ENCODE assay signal across 8 cellular contexts in genomic region chr5:81971694-81972495, GRCh38. TPM values are rescaled to one million over a fixed set of nuclear protein-coding genes. Genes with fewer than 3 reads are reported as not detected.
DNase-seq lines count a peak whose midpoint lies in the region; ATAC-seq, FAIRE-seq and TF ChIP-seq lines count a peak whose summit lies in the region.

TSS of gene ATG10 (plus strand) at chr5:81972023. CDS start at chr5:81987571, 15,548 bp downstream.

- peaks cover 12% of the 10 kb centered on the region for H3K4me1 ChIP-seq in ACC112 (ENCODE audit: control insufficient read depth, insufficient read depth, low read length, unreplicated experiment)
- H3K4me1 ChIP-seq in breast epithelium, result no peaks in the 10 kb centered on the region
- no peaks in the 10 kb centered on the region for H3K4me1 ChIP-seq in small intestine (ENCODE audit: control insufficient read depth in 2 of 2, insufficient read depth in 1 of 2, low read depth in 1 of 2, low read length in 1 of 2)

- no peaks in the 10 kb centered on the region for H3K27me3 ChIP-seq in ACC112 (ENCODE audit: insufficient read depth, low read length)
- no peaks in the 10 kb centered on the region for H3K27me3 ChIP-seq in breast epithelium
- H3K27me3 ChIP-seq in small intestine (ENCODE audit: control insufficient read depth in 2 of 2, insufficient read depth in 2 of 2, low read length in 2 of 2), result no peaks in the 10 kb centered on the region

- FAIRE-seq in small intestine (lab: Jason Lieb, UNC), result no peak

- peak; percentile 80 for DNase-seq in NCI-H2171 treated with DMSO at 0.1 percent for 48 hours (lab: John Stamatoyannopoulos, UW)
- DNase-seq in breast epithelium (ENCODE audit: low spot score in 2 of 2), result peak; percentile 87
- DNase-seq in iPS-NIHi11 (ENCODE audit: low spot score), result peak; percentile 98
- DNase-seq in small intestine, result peak; percentile 89

- peak; percentile 95 for TF ChIP-seq POLR2A in breast epithelium (IDR thresholded peaks at IDR 0.05)

- H3K9me3 ChIP-seq in breast epithelium (no peaks in the 10 kb centered on the region), small intestine (ENCODE audit: control insufficient read depth, low read depth) (no peaks in the 10 kb centered on the region)

- TF ChIP-seq CTCF in VCaP (conservative IDR thresholded peaks at IDR 0.05) (no peak), breast epithelium (IDR thresholded peaks at IDR 0.05) (no peak)

- ATAC-seq in GM18870 (IDR thresholded peaks at IDR 0.05; ENCODE audit: unreplicated experiment) (peak; percentile 86), HG03108 (IDR thresholded peaks at IDR 0.05; ENCODE audit: unreplicated experiment) (peak; percentile 98)

- peak within 1 kb of the TSS; percentile 94 for H2AFZ ChIP-seq in ACC112 (ENCODE audit: low read length, unreplicated experiment)

- peak within 1 kb of the TSS; percentile 96 for H3K27ac ChIP-seq in ACC112 (ENCODE audit: low read depth, low read length)
- peak within 1 kb of the TSS; percentile 85 for H3K27ac ChIP-seq in VCaP
- H3K27ac ChIP-seq in breast epithelium, result peak within 1 kb of the TSS; percentile 99 to 100
- peak within 1 kb of the TSS; percentile 98 to 100 for H3K27ac ChIP-seq in small intestine (ENCODE audit: low read depth in 1 of 2, low read length in 1 of 2)

- WGBS in small intestine, 3 donors, result 0 to 1% (median 0%) methylated on average over 47 to 79 of the region's 79 CpGs

- peaks cover 5% of the 10 kb centered on the region for H3K36me3 ChIP-seq in ACC112 (ENCODE audit: insufficient read depth, low read length)
- H3K36me3 ChIP-seq in breast epithelium, result no peaks in the 10 kb centered on the region
- peaks cover 0 to 2% of the 10 kb centered on the region in 2 donors for H3K36me3 ChIP-seq in small intestine (ENCODE audit: control insufficient read depth in 2 of 2, insufficient read depth in 2 of 2, low read length in 2 of 2)

- H3K4me3 ChIP-seq in ACC112 (ENCODE audit: low read depth, low read length) (peak within 1 kb of the TSS; percentile 84), breast epithelium (peak within 1 kb of the TSS; percentile 68 to 77 (median 74)), small intestine (ENCODE audit: low read depth in 1 of 2, low read length in 2 of 2) (peak within 1 kb of the TSS; percentile 71 to 79)

- intact Hi-C loops in breast epithelium (cut with DNase I; ENCODE audit: low total_unique reads), result loop anchor here (5.0 kb wide), 1 partner anchor 220 kb away; the partner anchor contains the start of gene SSBP2

- H3K79me2 ChIP-seq in ACC112 (ENCODE audit: control insufficient read depth, insufficient read depth, low read length, unreplicated experiment), result peaks cover 10% of the 10 kb centered on the region

RNA-seq across cellular contexts. Expression of gene ATG10, which starts in this region (rescaled TPM):
- total RNA-seq in breast epithelium, result 1 to 10 TPM; 5.2 to 9.2 (median 6.6) TPM
- polyA plus RNA-seq in small intestine, result 1 to 10 TPM; 3.5 to 5.8 (median 5.1) TPM

Comparison
In these comparisons a context has a peak if more than half of its experiments do, and no peak if none do; other contexts are left out.
1. Peak in every context shown above with its lines: DNase-seq, ATAC-seq, H3K4me3 ChIP-seq and H3K27ac ChIP-seq.